ENCODE assay signal across 12 cellular contexts in the genomic region with DNA sequence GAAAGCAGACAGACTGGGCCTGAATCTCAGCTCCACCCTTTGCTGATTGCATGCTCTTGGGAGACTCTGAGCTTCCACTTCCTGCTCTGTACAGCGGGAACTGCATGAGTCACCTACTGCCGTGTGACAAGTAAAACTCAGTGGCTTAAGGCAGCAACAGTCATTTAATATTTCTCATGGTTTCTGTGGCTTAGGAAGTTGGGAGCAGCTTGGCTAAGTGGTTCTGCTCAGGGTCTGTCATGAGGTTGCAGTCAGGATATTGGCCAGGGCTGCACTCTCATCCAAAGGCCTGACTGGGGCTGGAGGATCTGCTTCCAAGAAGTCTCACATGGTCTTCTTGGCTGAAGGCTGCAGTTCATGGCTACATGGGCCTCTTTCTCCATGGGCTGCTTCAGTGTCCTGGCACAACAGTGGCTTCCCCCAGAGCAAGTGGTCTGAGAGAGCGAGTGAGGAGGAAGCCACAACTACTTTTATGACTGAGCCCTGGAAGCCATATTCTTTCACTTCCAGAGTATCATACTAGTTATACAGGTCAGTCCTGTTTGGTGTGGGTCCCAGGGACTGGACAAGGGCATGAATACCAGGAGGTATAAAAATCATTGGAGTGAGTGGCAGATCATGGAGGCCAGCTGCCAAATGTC. TPM values are rescaled to one million over a fixed set of nuclear protein-coding genes. Genes with fewer than 3 reads are reported as not detected.
DNase-seq lines count a peak whose midpoint lies in the region; ATAC-seq and TF ChIP-seq lines count a peak whose summit lies in the region.
"Had no signal": no experiment of that assay in that cellular context is flagged by ENCODE, and none has a peak within 500 bp of the region (broad histone marks: within the 10 kb centered on the region; RNA-seq: fewer than 3 reads in every experiment).

No MANE protein-coding gene starts in this region.

- H3K27me3 Mint-ChIP-seq in activated naive CD8-positive, alpha-beta T cell treated with anti-CD3 and anti-CD28 coated beads, Interleukin-2, amount 50 U/mL, for 24 hours, result no peaks in the 10 kb centered on the region

- no peaks in the 10 kb centered on the region for H3K9me3 Mint-ChIP-seq in activated naive CD8-positive, alpha-beta T cell treated with anti-CD3 and anti-CD28 coated beads, Interleukin-2, amount 50 U/mL, for 24 hours

- DNase-seq in BE2C (peak; percentile 32), left lobe of liver (ENCODE audit: low spot score) (peak; percentile 21), SJCRH30 (no peak)
- DNase-seq in Jurkat, Clone E6-1 (ENCODE audit: low read depth, low spot score), result peak; percentile 63
- no peak for DNase-seq in activated naive CD8-positive, alpha-beta T cell treated with anti-CD3 and anti-CD28 coated beads, Interleukin-2, amount 50 U/mL, for 24 hours
- no peak for DNase-seq in effector memory CD4-positive, alpha-beta T cell
- DNase-seq: activated CD4-positive, alpha-beta T cell treated with anti-CD3 and anti-CD28 coated beads, Interleukin-2, amount 50 U/mL, for 4 hours; NCI-H1436 treated with DMSO at 0.1 percent for 48 hours; stimulated activated naive CD4-positive, alpha-beta T cell treated with Interleukin-2 at 50 U/mL for 16 hours had no signal

- H3K9me3 ChIP-seq in BE2C (no peaks in the 10 kb centered on the region; the same call in 1 of the 2 replicates), SJCRH30 (replicated peaks) (no peaks in the 10 kb centered on the region)
- H3K9me3 ChIP-seq in effector memory CD4-positive, alpha-beta T cell (ENCODE audit: control insufficient read depth, low read length), result no peaks in the 10 kb centered on the region

- H3K36me3 ChIP-seq in BE2C (peaks cover 96% of the 10 kb centered on the region), SJCRH30 (0 out of 2 replicates have a peak, but pooled peaks cover 2% of the 10 kb centered on the region)
- no peaks in the 10 kb centered on the region for H3K36me3 ChIP-seq in effector memory CD4-positive, alpha-beta T cell (ENCODE audit: control insufficient read depth, insufficient read depth, low read length)

- H3K4me3 ChIP-seq in BE2C (ENCODE audit: low read depth, low read length), result no peak overlapping the region
- no peak overlapping the region for H3K4me3 ChIP-seq in Jurkat, Clone E6-1 (ENCODE audit: low read length)
- H3K4me3 ChIP-seq in SJCRH30, result no peak overlapping the region
- H3K4me3 ChIP-seq in effector memory CD4-positive, alpha-beta T cell (ENCODE audit: insufficient read depth, low read depth, low read length, poor library complexity, severe bottlenecking), result no peak overlapping the region

- no peak overlapping the region for H3K27ac Mint-ChIP-seq in activated naive CD8-positive, alpha-beta T cell treated with anti-CD3 and anti-CD28 coated beads, Interleukin-2, amount 50 U/mL, for 24 hours

- peak; percentile 68 for ATAC-seq in activated naive CD8-positive, alpha-beta T cell treated with anti-CD3 and anti-CD28 coated beads, Interleukin-2, amount 50 U/mL, for 24 hours
- ATAC-seq in left lobe of liver (no peak), HG02852 (IDR thresholded peaks at IDR 0.05; ENCODE audit: unreplicated experiment) (no peak), HG03354 (IDR thresholded peaks at IDR 0.05; ENCODE audit: poor library complexity, severe bottlenecking, unreplicated experiment) (no peak)

- no peak for TF ChIP-seq CTCF in BE2C (IDR thresholded peaks at IDR 0.05; ENCODE audit: low read depth, low read length)

- H3K36me3 Mint-ChIP-seq in activated naive CD8-positive, alpha-beta T cell treated with anti-CD3 and anti-CD28 coated beads, Interleukin-2, amount 50 U/mL, for 24 hours (ENCODE audit: low read depth), result no peaks in the 10 kb centered on the region

- H3K27me3 ChIP-seq in BE2C, result no peaks in the 10 kb centered on the region
- no peaks in the 10 kb centered on the region for H3K27me3 ChIP-seq in SJCRH30
- H3K27me3 ChIP-seq in effector memory CD4-positive, alpha-beta T cell (replicated peaks; ENCODE audit: control insufficient read depth, insufficient read depth, low read length, poor library complexity, severe bottlenecking), result no peaks in the 10 kb centered on the region

- peaks cover 7% of the 10 kb centered on the region for H3K4me1 Mint-ChIP-seq in activated naive CD8-positive, alpha-beta T cell treated with anti-CD3 and anti-CD28 coated beads, Interleukin-2, amount 50 U/mL, for 24 hours

- H3K4me1 ChIP-seq in BE2C (peaks cover 47% of the 10 kb centered on the region), SJCRH30 (0 out of 2 replicates have a peak, but pooled peaks cover 6% of the 10 kb centered on the region)
- no peaks in the 10 kb centered on the region for H3K4me1 ChIP-seq in effector memory CD4-positive, alpha-beta T cell (ENCODE audit: control insufficient read depth, insufficient read depth, low read length, poor library complexity, severe bottlenecking)

- H3K27ac ChIP-seq in SJCRH30, result no peak overlapping the region
- no peak overlapping the region for H3K27ac ChIP-seq in effector memory CD4-positive, alpha-beta T cell (ENCODE audit: insufficient read depth, low read length, poor library complexity, severe bottlenecking)
- H3K27ac ChIP-seq: parathyroid adenoma had no signal

- no peak overlapping the region for H3K4me3 Mint-ChIP-seq in activated naive CD8-positive, alpha-beta T cell treated with anti-CD3 and anti-CD28 coated beads, Interleukin-2, amount 50 U/mL, for 24 hours

RNA-seq across cellular contexts. Expression of gene FAM222A, which starts 49.7 kb away (rescaled TPM):
- polyA plus RNA-seq in BE2C (2012; ENCODE audit: insufficient read depth, insufficient read length, low read depth), result 227 TPM
- polyA plus RNA-seq in Jurkat, Clone E6-1 (2012; ENCODE audit: insufficient read depth, insufficient read length), result 3.4 TPM
- total RNA-seq in left lobe of liver, result 1.8 TPM
- 17.5 and 18.9 TPM in 2 replicates for total RNA-seq in SJCRH30 (2014; rRNA removed; shearing (Covaris generic))

Comparison
In these comparisons a context has a peak if more than half of its experiments do, and no peak if none do; other contexts are left out.
1. DNase-seq: peak in BE2C (single experiment), Jurkat, Clone E6-1 (single experiment) and left lobe of liver (single experiment); none in activated naive CD8-positive, alpha-beta T cell treated with anti-CD3 and anti-CD28 coated beads, Interleukin-2, amount 50 U/mL, for 24 hours (single experiment), SJCRH30 (0 of 2) and effector memory CD4-positive, alpha-beta T cell (0 of 3).